19 cellular contexts compared by ENCODE assay signal in the genomic region with DNA sequence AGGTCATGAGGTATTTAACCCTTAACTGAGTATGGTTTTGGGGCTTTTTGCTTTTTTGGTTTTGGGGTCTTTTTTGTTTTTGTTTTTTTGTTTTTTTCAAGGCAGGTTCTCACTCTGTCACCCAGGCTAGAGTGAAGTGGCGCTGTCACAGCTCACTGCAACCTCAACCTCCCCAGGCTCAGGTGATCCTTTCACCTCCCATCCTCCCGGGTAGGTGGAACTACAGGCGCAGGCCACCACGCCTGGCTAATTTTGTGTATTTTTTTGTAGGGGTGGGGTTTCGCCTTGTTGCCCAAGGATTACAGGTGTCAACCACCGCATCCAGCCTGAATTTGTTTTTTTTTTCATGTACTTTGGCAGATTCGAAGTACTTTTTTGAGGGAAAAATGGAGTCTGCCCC. TPM values are rescaled to one million over a fixed set of nuclear protein-coding genes. Genes with fewer than 3 reads are reported as not detected.
A peak's percentile ranks its signal among the peaks of the same experiment; 100 is the strongest.
DNase-seq lines count a peak whose midpoint lies in the region; ATAC-seq and TF ChIP-seq lines count a peak whose summit lies in the region.
"Had no signal": no experiment of that assay in that cellular context is flagged by ENCODE, and none has a peak within 500 bp of the region (broad histone marks: within the 10 kb centered on the region; RNA-seq: fewer than 3 reads in every experiment).

No MANE protein-coding gene starts in this region.

- H3K4me1 ChIP-seq in KMS-11 (ENCODE audit: low read depth, poor library complexity, severe bottlenecking) (peaks cover 84% of the 10 kb centered on the region), endodermal cell (ENCODE audit: control insufficient read depth, insufficient read depth, low read length) (no peaks in the 10 kb centered on the region), Peyer's patch (peaks cover 0 to 17% (median 5%) of the 10 kb centered on the region in 4 donors)

- no peak for TF ChIP-seq CTCF in KMS-11 (conservative IDR thresholded peaks at IDR 0.05; ENCODE audit: low read depth, low read length)
- no peak for TF ChIP-seq CTCF in endodermal cell (conservative IDR thresholded peaks at IDR 0.05)
- no peak for TF ChIP-seq CTCF in Peyer's patch (IDR thresholded peaks at IDR 0.05)

- H3K9me3 Mint-ChIP-seq in activated naive CD4-positive, alpha-beta T cell treated with anti-CD3 and anti-CD28 coated beads, Interleukin-2, amount 50 U/mL, for 24 hours, result no peaks in the 10 kb centered on the region
- H3K9me3 Mint-ChIP-seq in endodermal cell, result peaks cover 17% of the 10 kb centered on the region
- no peaks in the 10 kb centered on the region for H3K9me3 Mint-ChIP-seq in stimulated activated memory B cell treated with anti-CD40 and anti-IgM and Interleukin-4, amounts not matched to agents 10 μg/mL and 1 μg/mL and 100 μg/mL, for 72 hours

- no peak overlapping the region for H2AFZ ChIP-seq in KMS-11 (ENCODE audit: low read depth)
- H2AFZ ChIP-seq: hepatocyte, PC-9 had no signal

- 96 to 100% methylated on average over 3 to 7 of the region's 7 CpGs for WGBS in endodermal cell (ENCODE audit: insufficient coverage in 1 of 2, insufficient read length in 1 of 2), 2 experiments

- H3K36me3 ChIP-seq in KMS-11 (ENCODE audit: insufficient read depth), result no peaks in the 10 kb centered on the region
- peaks cover 38% of the 10 kb centered on the region for H3K36me3 ChIP-seq in endodermal cell (ENCODE audit: control insufficient read depth, insufficient read depth, low read length)
- H3K36me3 ChIP-seq in Peyer's patch, result peaks cover 0 to 12% (median 0%) of the 10 kb centered on the region in 3 donors

- no peak for TF ChIP-seq POLR2A in Peyer's patch (IDR thresholded peaks at IDR 0.05)

- H3K9ac ChIP-seq in KMS-11, result no peak overlapping the region
- H3K9ac ChIP-seq in endodermal cell (ENCODE audit: extremely low read depth, low read length, poor library complexity, severe bottlenecking), result no peak overlapping the region

- peak overlapping the region; percentile 34; the same call in 1 of the 2 replicates for H3K4me2 ChIP-seq in KMS-11
- H3K4me2 ChIP-seq: hepatocyte, PC-9 had no signal

- peaks cover 23% of the 10 kb centered on the region for H3K9me3 ChIP-seq in endodermal cell (ENCODE audit: control insufficient read depth, low read length)
- H3K9me3 ChIP-seq in Peyer's patch, result peaks cover 0 to 5% (median 0%) of the 10 kb centered on the region in 4 donors

- peaks cover 100% of the 10 kb centered on the region for H3K79me2 ChIP-seq in KMS-11 (ENCODE audit: insufficient read depth, low read depth)

- H3K36me3 Mint-ChIP-seq in activated naive CD4-positive, alpha-beta T cell treated with anti-CD3 and anti-CD28 coated beads, Interleukin-2, amount 50 U/mL, for 24 hours, result peaks cover 28% of the 10 kb centered on the region
- peaks cover 35% of the 10 kb centered on the region for H3K36me3 Mint-ChIP-seq in endodermal cell (ENCODE audit: low read depth)
- peaks cover 34% of the 10 kb centered on the region for H3K36me3 Mint-ChIP-seq in stimulated activated memory B cell treated with anti-CD40 and anti-IgM and Interleukin-4, amounts not matched to agents 10 μg/mL and 1 μg/mL and 100 μg/mL, for 72 hours

- H3K27me3 Mint-ChIP-seq in activated naive CD4-positive, alpha-beta T cell treated with anti-CD3 and anti-CD28 coated beads, Interleukin-2, amount 50 U/mL, for 24 hours, result no peaks in the 10 kb centered on the region
- no peaks in the 10 kb centered on the region for H3K27me3 Mint-ChIP-seq in endodermal cell (ENCODE audit: insufficient read depth)
- no peaks in the 10 kb centered on the region for H3K27me3 Mint-ChIP-seq in stimulated activated memory B cell treated with anti-CD40 and anti-IgM and Interleukin-4, amounts not matched to agents 10 μg/mL and 1 μg/mL and 100 μg/mL, for 72 hours

- peak overlapping the region; percentile 69 for H3K27ac Mint-ChIP-seq in activated naive CD4-positive, alpha-beta T cell treated with anti-CD3 and anti-CD28 coated beads, Interleukin-2, amount 50 U/mL, for 24 hours
- H3K27ac Mint-ChIP-seq in endodermal cell, result no peak overlapping the region
- H3K27ac Mint-ChIP-seq in stimulated activated memory B cell treated with anti-CD40 and anti-IgM and Interleukin-4, amounts not matched to agents 10 μg/mL and 1 μg/mL and 100 μg/mL, for 72 hours, result peak overlapping the region; percentile 40

- peaks cover 24% of the 10 kb centered on the region for H4K20me1 ChIP-seq in KMS-11 (ENCODE audit: insufficient read depth)

- ATAC-seq in stimulated activated memory B cell treated with anti-CD40 and anti-IgM and Interleukin-4, amounts not matched to agents 10 μg/mL and 1 μg/mL and 100 μg/mL, for 72 hours, result peak; percentile 50
- ATAC-seq in GM18909 (IDR thresholded peaks at IDR 0.05; ENCODE audit: poor library complexity, unreplicated experiment), result no peak

- no peaks in the 10 kb centered on the region for H3K27me3 ChIP-seq in KMS-11 (ENCODE audit: insufficient read depth, low read depth)
- no peaks in the 10 kb centered on the region for H3K27me3 ChIP-seq in endodermal cell (ENCODE audit: control insufficient read depth, insufficient read depth, low read length, poor library complexity, severe bottlenecking)
- H3K27me3 ChIP-seq in Peyer's patch, result no peaks in the 10 kb centered on the region
- H3K27me3 ChIP-seq: hepatocyte had no signal

- DNase-seq in activated naive CD4-positive, alpha-beta T cell treated with anti-CD3 and anti-CD28 coated beads, Interleukin-2, amount 50 U/mL, for 16 hours, result no peak
- peak; percentile 44 for DNase-seq in endodermal cell
- DNase-seq in EL, result no peak
- DNase-seq in Peyer's patch, result no peak
- DNase-seq: ACHN; activated CD4-positive, alpha-beta T cell treated with anti-CD3 and anti-CD28 coated beads, Interleukin-2, amount 50 U/mL, for 4 hours; effector memory CD4-positive, alpha-beta T cell; KG1; NCI-H1417; NCI-H2171; PC-9; right cardiac atrium had no signal

- H3K4me3 ChIP-seq in KMS-11 (IDR thresholded peaks at IDR 0.05; ENCODE audit: insufficient read depth, low read depth, low read length) (no peak overlapping the region), endodermal cell (ENCODE audit: low read length) (no peak overlapping the region), Peyer's patch (no peak overlapping the region)
- H3K4me3 ChIP-seq: hepatocyte, PC-9, SK-N-MC had no signal

- no peak overlapping the region; the same call in 1 of the 2 replicates for H3K27ac ChIP-seq in KMS-11
- no peak overlapping the region for H3K27ac ChIP-seq in endodermal cell (ENCODE audit: low read depth, low read length)
- no peak overlapping the region for H3K27ac ChIP-seq in Peyer's patch
- H3K27ac ChIP-seq: hepatocyte, PC-9 had no signal

- no peak overlapping the region for H3K4me3 Mint-ChIP-seq in activated naive CD4-positive, alpha-beta T cell treated with anti-CD3 and anti-CD28 coated beads, Interleukin-2, amount 50 U/mL, for 24 hours
- no peak overlapping the region for H3K4me3 Mint-ChIP-seq in endodermal cell
- H3K4me3 Mint-ChIP-seq in stimulated activated memory B cell treated with anti-CD40 and anti-IgM and Interleukin-4, amounts not matched to agents 10 μg/mL and 1 μg/mL and 100 μg/mL, for 72 hours, result no peak overlapping the region
- H3K4me3 Mint-ChIP-seq: mesothelial cell of epicardium had no signal

- H3K4me1 Mint-ChIP-seq in activated naive CD4-positive, alpha-beta T cell treated with anti-CD3 and anti-CD28 coated beads, Interleukin-2, amount 50 U/mL, for 24 hours, result peaks cover 92% of the 10 kb centered on the region
- H3K4me1 Mint-ChIP-seq in endodermal cell, result peaks cover 14% of the 10 kb centered on the region
- peaks cover 78% of the 10 kb centered on the region for H3K4me1 Mint-ChIP-seq in stimulated activated memory B cell treated with anti-CD40 and anti-IgM and Interleukin-4, amounts not matched to agents 10 μg/mL and 1 μg/mL and 100 μg/mL, for 72 hours

RNA-seq across cellular contexts. Expression of gene RAP1B, which starts 19.9 kb away (rescaled TPM):
- total RNA-seq in endodermal cell (100 to 1,000 TPM; 100 to 102 TPM), Peyer's patch (100 to 1,000 TPM; 123 to 210 (median 140) TPM)
- 132 TPM for polyA plus RNA-seq in endodermal cell (2013, experiment 1 of 2)
- 132 TPM for polyA plus RNA-seq in endodermal cell (2013, experiment 2 of 2)

RNA-seq across cellular contexts. Expression of gene NUP107, which starts 56.2 kb away (rescaled TPM):
- 100 to 1,000 TPM; 116 to 130 TPM for total RNA-seq in endodermal cell
- polyA plus RNA-seq in endodermal cell (2013, experiment 1 of 2), result 111 TPM
- 108 TPM for polyA plus RNA-seq in endodermal cell (2013, experiment 2 of 2)
- total RNA-seq in Peyer's patch, result 10 to 100 TPM; 24.3 to 58.6 (median 36.1) TPM
